Comparison of ENCODE assay signal across 8 cellular contexts in genomic region chr9:88077071-88077617, GRCh38.
DNase-seq lines count a peak whose midpoint lies in the region; ATAC-seq and TF ChIP-seq lines count a peak whose summit lies in the region.

No MANE protein-coding gene starts in this region.

- intact Hi-C loops in A673 (cut with micrococcal nuclease; ENCODE audit: unreplicated experiment) (no loop called here), natural killer cell (cut with micrococcal nuclease) (no loop called here)
- intact Hi-C loops in dendritic cell treated with granulocyte-macrophage colony-stimulating factor and Interleukin-4, amounts not matched to agents 40 ng/mL and 50 ng/mL, for 4 days (cut with micrococcal nuclease): no loop called here

- H3K27ac Mint-ChIP-seq in dendritic cell treated with granulocyte-macrophage colony-stimulating factor and Interleukin-4, amounts not matched to agents 40 ng/mL and 50 ng/mL, for 4 days: no peak overlapping the region
- H3K27ac Mint-ChIP-seq in natural killer cell: peak overlapping the region in 1 of 2 donors; percentile 88

- H3K4me3 ChIP-seq in A673 (ENCODE audit: low read depth, low read length, poor library complexity, severe bottlenecking) (peak overlapping the region; percentile 53), HUES64 (ENCODE audit: low read length) (peak overlapping the region; percentile 66)

- H3K4me1 ChIP-seq in A673 (ENCODE audit: insufficient read depth, low read length, poor library complexity, severe bottlenecking): peaks cover 9% of the 10 kb centered on the region
- peaks cover 10% of the 10 kb centered on the region for H3K4me1 ChIP-seq in HUES64 (ENCODE audit: insufficient read depth, low read length)

- ATAC-seq in natural killer cell: no peak
- no peak for ATAC-seq in GM18861 (IDR thresholded peaks at IDR 0.05; ENCODE audit: unreplicated experiment)
- no peak for ATAC-seq in HG03196 (IDR thresholded peaks at IDR 0.05; ENCODE audit: unreplicated experiment)

- POLR2A ChIA-PET in A673 (lab: Charles Lee; ENCODE audit: low non-redundant PET): interaction anchor here (0.6 kb wide), 1 partner anchor 102 kb away, joined by 4 read pairs; no protein-coding TSS in a partner anchor

- DNase-seq in A673 (ENCODE audit: low spot score): no peak
- DNase-seq in natural killer cell: no peak
- no peak for DNase-seq in central memory CD4-positive, alpha-beta T cell
- DNase-seq in hepatic stellate cell (ENCODE audit: low spot score): no peak

- no TSS peak for BruUV-seq in A673 (replicated peaks; lab: Mats Ljungman, UMichigan)

- peaks cover 52% of the 10 kb centered on the region for H3K27me3 Mint-ChIP-seq in dendritic cell treated with granulocyte-macrophage colony-stimulating factor and Interleukin-4, amounts not matched to agents 40 ng/mL and 50 ng/mL, for 4 days
- peaks cover 31 to 38% of the 10 kb centered on the region in 2 donors for H3K27me3 Mint-ChIP-seq in natural killer cell (ENCODE audit: low read depth in 2 of 2)

- no peaks in the 10 kb centered on the region for H3K27me3 ChIP-seq in A673 (replicated peaks; ENCODE audit: insufficient read depth, low read depth, low read length, poor library complexity)
- H3K27me3 ChIP-seq in HUES64 (ENCODE audit: insufficient read depth, low read length): peaks cover 39% of the 10 kb centered on the region

- no peaks in the 10 kb centered on the region for H3K36me3 ChIP-seq in A673 (ENCODE audit: insufficient read depth, low read length, poor library complexity, severe bottlenecking)
- no peaks in the 10 kb centered on the region for H3K36me3 ChIP-seq in HUES64 (ENCODE audit: insufficient read depth, low read length)

- H3K4me3 Mint-ChIP-seq in dendritic cell treated with granulocyte-macrophage colony-stimulating factor and Interleukin-4, amounts not matched to agents 40 ng/mL and 50 ng/mL, for 4 days: peak overlapping the region; percentile 75
- H3K4me3 Mint-ChIP-seq in natural killer cell: peak overlapping the region; percentile 90

- CTCF ChIA-PET in A673 (lab: Charles Lee): interaction anchor here (0.6 kb wide), 1 partner anchor 969 kb away, joined by 4 read pairs; no protein-coding TSS in a partner anchor

- H3K27ac ChIP-seq in A673 (ENCODE audit: low read depth, low read length, poor library complexity, severe bottlenecking) (peak overlapping the region; percentile 78), HUES64 (ENCODE audit: low read depth, low read length) (no peak overlapping the region)

- WGBS in HUES64: 70% methylated on average over 20 of the region's 20 CpGs

- H3K9me3 ChIP-seq in A673 (ENCODE audit: low read depth, low read length, poor library complexity, severe bottlenecking) (no peaks in the 10 kb centered on the region), HUES64 (ENCODE audit: insufficient read depth, low read depth, low read length) (no peaks in the 10 kb centered on the region)

- peaks cover 17% of the 10 kb centered on the region for H3K4me1 Mint-ChIP-seq in dendritic cell treated with granulocyte-macrophage colony-stimulating factor and Interleukin-4, amounts not matched to agents 40 ng/mL and 50 ng/mL, for 4 days (ENCODE audit: low read depth)
- peaks cover 19% of the 10 kb centered on the region in 2 donors for H3K4me1 Mint-ChIP-seq in natural killer cell

- no peaks in the 10 kb centered on the region for H3K36me3 Mint-ChIP-seq in dendritic cell treated with granulocyte-macrophage colony-stimulating factor and Interleukin-4, amounts not matched to agents 40 ng/mL and 50 ng/mL, for 4 days (ENCODE audit: low read depth)
- no peaks in the 10 kb centered on the region for H3K36me3 Mint-ChIP-seq in natural killer cell

- peak overlapping the region; percentile 26; the same call in 1 of the 2 replicates for H3K9ac ChIP-seq in HUES64 (ENCODE audit: low read depth, low read length)

- TF ChIP-seq CTCF in A673 (conservative IDR thresholded peaks at IDR 0.05; ENCODE audit: low read depth, low read length) (no peak), natural killer cell (IDR thresholded peaks at IDR 0.05) (no peak)

- H3K9me3 Mint-ChIP-seq in dendritic cell treated with granulocyte-macrophage colony-stimulating factor and Interleukin-4, amounts not matched to agents 40 ng/mL and 50 ng/mL, for 4 days: no peaks in the 10 kb centered on the region
- no peaks in the 10 kb centered on the region for H3K9me3 Mint-ChIP-seq in natural killer cell
